In the genomic region with DNA sequence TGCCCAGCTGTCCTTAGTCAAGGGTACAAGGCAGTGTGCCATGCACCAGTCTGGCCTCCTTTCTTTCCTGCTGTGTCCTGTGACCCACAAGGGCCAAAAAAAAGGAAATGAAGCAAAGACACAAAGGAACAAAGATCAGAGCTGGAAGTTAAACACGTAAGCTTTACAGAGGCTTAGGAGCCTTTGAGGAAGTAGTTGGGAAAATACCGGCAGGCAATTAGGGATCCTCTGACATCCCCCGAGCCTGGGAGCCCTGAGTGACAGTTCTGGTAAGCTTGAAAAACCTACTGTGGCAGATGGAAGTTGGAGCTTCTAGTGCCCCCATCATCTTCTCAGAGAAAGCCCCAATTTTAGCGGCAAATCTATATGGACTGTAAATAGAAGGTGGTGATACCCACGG, we compare ENCODE assay signal across 21 cellular contexts.
DNase-seq lines count a peak whose midpoint lies in the region; ATAC-seq and TF ChIP-seq lines count a peak whose summit lies in the region.
"Had no signal": no experiment of that assay in that cellular context is flagged by ENCODE, and none has a peak within 500 bp of the region (broad histone marks: within the 10 kb centered on the region; RNA-seq: fewer than 3 reads in every experiment).

No MANE protein-coding gene starts in this region.

- no peaks in the 10 kb centered on the region for H3K27me3 ChIP-seq in WERI-Rb-1 (ENCODE audit: insufficient read depth, low read depth, severe bottlenecking)
- no peaks in the 10 kb centered on the region for H3K27me3 ChIP-seq in mucosa of rectum (ENCODE audit: control insufficient read depth in 2 of 2, insufficient read depth in 2 of 2, low read length in 2 of 2)
- H3K27me3 ChIP-seq: gastrocnemius medialis had no signal

- H3K4me3 ChIP-seq in WERI-Rb-1 (ENCODE audit: low read depth, low read length) (no peak overlapping the region), mucosa of rectum (ENCODE audit: low read length in 2 of 2) (no peak overlapping the region)
- H3K4me3 ChIP-seq: gastrocnemius medialis had no signal

- H3K9me3 ChIP-seq in WERI-Rb-1 (ENCODE audit: severe bottlenecking) (no peaks in the 10 kb centered on the region), mucosa of rectum (ENCODE audit: control insufficient read depth in 2 of 2, low read length in 2 of 2) (no peaks in the 10 kb centered on the region)
- H3K9me3 ChIP-seq: gastrocnemius medialis had no signal

- DNase-seq in DMS153 (lab: John Stamatoyannopoulos, UW) (peak; percentile 63), KBM-7 (peak; percentile 45), WERI-Rb-1 (peak; percentile 59), iPS-NIHi7 (ENCODE audit: extremely low spot score) (no peak)
- DNase-seq in activated CD8-positive, alpha-beta memory T cell treated with anti-CD3 and anti-CD28 coated beads, Interleukin-2, amount 50 U/mL, for 4 hours, result no peak
- DNase-seq: activated CD4-positive, alpha-beta T cell treated with anti-CD3 and anti-CD28 coated beads, Interleukin-2, amount 10 ng/mL, durations not matched to agents 7 days and 5 days; activated naive CD4-positive, alpha-beta T cell treated with Interleukin-2 at 50 U/mL for 16 hours; CD4-positive, alpha-beta T cell; DND-41; effector CD4-positive, alpha-beta T cell; gastrocnemius medialis; HFFc6; NCI-H1048; NCI-H2107; NK-92 treated with Interleukin-12 subunit alpha and Interleukin-12 subunit beta, amount 100 ng/mL, for 24 hours; retina; stimulated activated CD8-positive, alpha-beta memory T cell treated with anti-CD3 and anti-CD28 coated beads, Interleukin-4, amount 100 ng/mL, for 48 hours had no signal

- in situ Hi-C loops in KBM-7 (cut with MboI; ENCODE audit: low pct_unique_long_range_greater_than_20kb, low sequenced_read_pairs), result no loop called here

- TF ChIP-seq CTCF in WERI-Rb-1 (IDR thresholded peaks at IDR 0.05; ENCODE audit: low read depth, low read length), result no peak

- ATAC-seq in HG03565 (IDR thresholded peaks at IDR 0.05; ENCODE audit: unreplicated experiment), result no peak
- ATAC-seq: gastrocnemius medialis, left lobe of liver had no signal

- H3K4me1 ChIP-seq in mucosa of rectum (ENCODE audit: control insufficient read depth in 2 of 2, insufficient read depth in 2 of 2, low read length in 2 of 2), result peaks cover 29 to 38% of the 10 kb centered on the region in 2 donors

- no peaks in the 10 kb centered on the region for H3K36me3 ChIP-seq in WERI-Rb-1
- H3K36me3 ChIP-seq in mucosa of rectum (ENCODE audit: control insufficient read depth in 2 of 2, insufficient read depth in 2 of 2, low read length in 2 of 2), result no peaks in the 10 kb centered on the region
- H3K36me3 ChIP-seq: gastrocnemius medialis had no signal

- H3K9ac ChIP-seq in mucosa of rectum (ENCODE audit: low read depth in 1 of 2, low read length in 2 of 2), result no peak overlapping the region
- H3K9ac ChIP-seq: KMS-11 had no signal

- peak overlapping the region; percentile 69; the same call in 1 of the 2 replicates for H3K27ac ChIP-seq in WERI-Rb-1
- peak overlapping the region; percentile 41 to 45 for H3K27ac ChIP-seq in mucosa of rectum (ENCODE audit: low read depth in 2 of 2, low read length in 2 of 2)
- H3K27ac ChIP-seq: gastrocnemius medialis, KMS-11 had no signal

Comparison
In these comparisons a context has a peak if more than half of its experiments do, and no peak if none do; other contexts are left out.
1. DNase-seq: peak in DMS153 (single experiment), KBM-7 (single experiment) and WERI-Rb-1 (single experiment); none in activated CD8-positive, alpha-beta memory T cell treated with anti-CD3 and anti-CD28 coated beads, Interleukin-2, amount 50 U/mL, for 4 hours (single experiment) and iPS-NIHi7 (single experiment).